Comparison of ENCODE assay signal across 1 cellular context in genomic region chr2:232382331-232383225, GRCh38.
TF ChIP-seq lines count a peak whose summit lies in the region.

No MANE protein-coding gene starts in this region.

TF ChIP-seq in HEK293, 187 proteins besides CTCF, POLR2A, EP300 and RAD21 (continued from another document):
- TF ChIP-seq ZNF362 (tag by site-specific recombination; IDR thresholded peaks at IDR 0.05) (no peak), GLIS1 (tag by site-specific recombination; IDR thresholded peaks at IDR 0.05) (peak; percentile 81), PRDM6 (tag by site-specific recombination; IDR thresholded peaks at IDR 0.05) (no peak), ZNF777 (tag by site-specific recombination; IDR thresholded peaks at IDR 0.05; ENCODE audit: borderline replicate concordance) (no peak), ZNF623 (tag by site-specific recombination; IDR thresholded peaks at IDR 0.05) (peak; percentile 56), ZNF530 (tag by site-specific recombination; IDR thresholded peaks at IDR 0.05; ENCODE audit: low read depth) (no peak), ZIC2 (tag by site-specific recombination; IDR thresholded peaks at IDR 0.05) (0 out of 2 replicates have a peak, but pooled peaks have one; percentile 19), ZNF274 (IDR thresholded peaks at IDR 0.05; ENCODE audit: low read length) (no peak), ZNF274 (tag by site-specific recombination; IDR thresholded peaks at IDR 0.05; ENCODE audit: borderline replicate concordance) (no peak), ZNF133 (tag by site-specific recombination; IDR thresholded peaks at IDR 0.05) (no peak)
